ENCODE assay signal across 20 cellular contexts in the genomic region with DNA sequence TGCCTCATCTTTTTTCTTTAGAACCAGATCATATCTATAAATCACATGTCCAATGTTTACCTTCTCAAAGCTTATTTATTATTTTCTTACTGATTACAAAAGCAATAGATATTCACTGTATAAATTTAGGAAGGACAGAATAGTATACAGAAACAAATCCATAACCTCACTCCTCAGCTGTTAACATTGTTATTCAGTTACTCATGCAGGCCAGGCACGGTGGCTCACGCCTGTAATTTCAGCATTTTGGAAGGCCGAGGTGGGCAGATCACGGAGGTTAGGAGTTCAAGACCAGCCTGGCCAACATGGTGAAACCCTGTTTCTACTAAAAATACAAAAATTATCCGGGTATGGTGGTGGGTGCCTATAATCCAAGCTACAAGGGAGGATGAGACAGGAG. TPM values are rescaled to one million over a fixed set of nuclear protein-coding genes. Genes with fewer than 3 reads are reported as not detected.
DNase-seq lines count a peak whose midpoint lies in the region; ATAC-seq and TF ChIP-seq lines count a peak whose summit lies in the region.
"Had no signal": no experiment of that assay in that cellular context is flagged by ENCODE, and none has a peak within 500 bp of the region (broad histone marks: within the 10 kb centered on the region; RNA-seq: fewer than 3 reads in every experiment).

No MANE protein-coding gene starts in this region.

- no peaks in the 10 kb centered on the region for H3K9me3 ChIP-seq in heart left ventricle
- H3K9me3 ChIP-seq in esophagus muscularis mucosa: no peaks in the 10 kb centered on the region
- H3K9me3 ChIP-seq in parathyroid adenoma (ENCODE audit: control insufficient read depth, low read length): no peaks in the 10 kb centered on the region
- H3K9me3 ChIP-seq in upper lobe of right lung: no peaks in the 10 kb centered on the region
- H3K9me3 ChIP-seq: pancreas, SJCRH30 had no signal

- intact Hi-C loops in heart left ventricle (cut with DNase I) (loop anchor here in 1 of 10 donors (1.0 kb wide), 1 partner anchor 28 kb away; no protein-coding TSS in a partner anchor), left ventricle myocardium superior (cut with micrococcal nuclease) (no loop called here), esophagus muscularis mucosa (cut with DNase I) (no loop called here), upper lobe of right lung (cut with DNase I) (no loop called here)

- no peaks in the 10 kb centered on the region for H3K79me2 ChIP-seq in parathyroid adenoma

- TF ChIP-seq EP300 in esophagus muscularis mucosa (IDR thresholded peaks at IDR 0.05): no peak

- 68 to 75% (median 73%) methylated on average over 5 of the region's 5 CpGs for WGBS in heart left ventricle, 4 donors
- WGBS in esophagus muscularis mucosa: 71% methylated on average over 5 of the region's 5 CpGs

- TF ChIP-seq CTCF in heart left ventricle (IDR thresholded peaks at IDR 0.05) (no peak), esophagus muscularis mucosa (IDR thresholded peaks at IDR 0.05) (no peak), parathyroid adenoma (IDR thresholded peaks at IDR 0.05) (no peak), upper lobe of right lung (IDR thresholded peaks at IDR 0.05) (no peak)

- H3K4me2 ChIP-seq in parathyroid adenoma (ENCODE audit: low read length): no peak overlapping the region

- H3K4me3 ChIP-seq in heart left ventricle: no peak overlapping the region
- H3K4me3 ChIP-seq in esophagus muscularis mucosa: no peak overlapping the region
- H3K4me3 ChIP-seq in parathyroid adenoma (ENCODE audit: low read depth, low read length): no peak overlapping the region
- no peak overlapping the region for H3K4me3 ChIP-seq in upper lobe of right lung
- H3K4me3 ChIP-seq: K562, pancreas, SJCRH30 had no signal

- H3K36me3 ChIP-seq in heart left ventricle (peaks cover 0 to 74% (median 60%) of the 10 kb centered on the region in 9 donors), esophagus muscularis mucosa (peaks cover 14 to 61% (median 49%) of the 10 kb centered on the region in 4 donors), parathyroid adenoma (ENCODE audit: control insufficient read depth, insufficient read depth, low read length) (no peaks in the 10 kb centered on the region), upper lobe of right lung (peaks cover 61% of the 10 kb centered on the region)
- H3K36me3 ChIP-seq: pancreas, SJCRH30 had no signal

- ATAC-seq in heart left ventricle (no peak), left ventricle myocardium superior (no peak), upper lobe of right lung (no peak), GM18870 (IDR thresholded peaks at IDR 0.05; ENCODE audit: unreplicated experiment) (no peak)
- no peak for ATAC-seq in activated CD4-positive, CD25-positive, alpha-beta regulatory T cell treated with anti-CD3 and anti-CD28 coated beads, Interleukin-2, amount 50 U/mL, for 24 hours
- ATAC-seq: K562; stimulated activated memory B cell treated with anti-CD40 and anti-IgM and Interleukin-4, amounts not matched to agents 10 μg/mL and 1 μg/mL and 100 μg/mL, for 72 hours had no signal

- H3K27me3 ChIP-seq in heart left ventricle (no peaks in the 10 kb centered on the region), esophagus muscularis mucosa (no peaks in the 10 kb centered on the region), parathyroid adenoma (ENCODE audit: control insufficient read depth, insufficient read depth, low read length) (no peaks in the 10 kb centered on the region), upper lobe of right lung (no peaks in the 10 kb centered on the region)
- H3K27me3 ChIP-seq: pancreas, SJCRH30 had no signal

- DNase-seq in heart left ventricle: no peak
- no peak for DNase-seq in left ventricle myocardium superior
- no peak for DNase-seq in esophagus muscularis mucosa (ENCODE audit: extremely low spot score)
- no peak for DNase-seq in upper lobe of right lung
- no peak for DNase-seq in Kasumi-1 (lab: John Stamatoyannopoulos, UW)
- DNase-seq: activated CD4-positive, alpha-beta T cell treated with anti-CD3 and anti-CD28 coated beads for 48 hours; activated T-cell treated with anti-CD3 and anti-CD28 coated beads, Interleukin-2, amount 50 U/mL, for 1 hour; CD4-positive, alpha-beta T cell; DMS79; H9; NCI-H2081; NCI-H526; pancreas; SJCRH30; stimulated activated CD4-positive, alpha-beta T cell treated with anti-CD3 and anti-CD28 coated beads, Interleukin-12 subunit alpha, Interleukin-12 subunit beta, amount 100 ng/mL, for 4 hours had no signal

- no peak overlapping the region for H3K9ac ChIP-seq in parathyroid adenoma

- no peak for TF ChIP-seq POLR2A in heart left ventricle (IDR thresholded peaks at IDR 0.05)
- TF ChIP-seq POLR2A in esophagus muscularis mucosa (IDR thresholded peaks at IDR 0.05; ENCODE audit: low read depth): no peak

- H3K27ac ChIP-seq in heart left ventricle (peak overlapping the region; percentile 69 to 97 (median 90)), esophagus muscularis mucosa (replicated peaks in 1 of 4) (peak overlapping the region; percentile 76 to 97 (median 88)), parathyroid adenoma (peak overlapping the region; percentile 61), upper lobe of right lung (peak overlapping the region; percentile 51)
- H3K27ac ChIP-seq: pancreas, SJCRH30 had no signal

- H3K4me1 ChIP-seq in heart left ventricle (peaks cover 19 to 100% (median 93%) of the 10 kb centered on the region in 12 donors), esophagus muscularis mucosa (peaks cover 94 to 100% (median 97%) of the 10 kb centered on the region in 4 donors), parathyroid adenoma (peaks cover 3% of the 10 kb centered on the region), upper lobe of right lung (peaks cover 98% of the 10 kb centered on the region)

- H2AFZ ChIP-seq in parathyroid adenoma: no peak overlapping the region

RNA-seq across cellular contexts. Expression of a gene that starts 15.3 kb away (rescaled TPM):
- total RNA-seq in heart left ventricle: 100 to 1,000 TPM; 125 to 239 (median 154) TPM
- polyA plus RNA-seq in heart left ventricle: 100 to 1,000 TPM; 129 to 148 TPM
- total RNA-seq in left ventricle myocardium superior: 153 TPM
- total RNA-seq in esophagus muscularis mucosa: 100 to 1,000 TPM; 250 to 554 (median 444) TPM
- 595 TPM for total RNA-seq in upper lobe of right lung
